In genomic region chr12:120439646-120440247, GRCh38 we compare ENCODE assay signal across 8 cellular contexts. TPM values are rescaled to one million over a fixed set of nuclear protein-coding genes. Genes with fewer than 3 reads are reported as not detected.
DNase-seq lines count a peak whose midpoint lies in the region; ATAC-seq and TF ChIP-seq lines count a peak whose summit lies in the region.

No MANE protein-coding gene starts in this region.

- peaks cover 26% of the 10 kb centered on the region for H3K4me1 Mint-ChIP-seq in activated T-cell treated with anti-CD3 and anti-CD28 coated beads, Interleukin-2, amount 50 U/mL, for 4 hours (ENCODE audit: low read depth)

- DNase-seq in COLO668 (lab: John Stamatoyannopoulos, UW; ENCODE audit: unreplicated experiment): peak; percentile 73
- peak; percentile 36 to 47 for DNase-seq in PC-9
- peak; percentile 68 for DNase-seq in activated T-cell treated with anti-CD3 and anti-CD28 coated beads, Interleukin-2, amount 50 U/mL, for 4 hours
- DNase-seq in fibroblast of gingiva (ENCODE audit: low read depth): peak; percentile 20
- peak; percentile 59 for DNase-seq in neuronal stem cell (ENCODE audit: low spot score)
- DNase-seq in testis: peak; percentile 57

- peak overlapping the region; percentile 81 for H3K4me2 ChIP-seq in PC-9
- H3K4me2 ChIP-seq in neuronal stem cell (ENCODE audit: insufficient read depth, low read length, poor library complexity, severe bottlenecking): no peak overlapping the region

- no peak overlapping the region for H3K27ac ChIP-seq in HUES64 (ENCODE audit: low read depth, low read length)
- H3K27ac ChIP-seq in PC-9: no peak overlapping the region
- H3K27ac ChIP-seq in neuronal stem cell (replicated peaks; ENCODE audit: low read length): no peak overlapping the region
- H3K27ac ChIP-seq in testis: no peak overlapping the region

- TF ChIP-seq CTCF in PC-9 (conservative IDR thresholded peaks at IDR 0.05): peak; percentile 72
- TF ChIP-seq CTCF in testis (IDR thresholded peaks at IDR 0.05): peak in 2 of 3 experiments; percentile 24 to 52

- H4K20me1 ChIP-seq in PC-9 (ENCODE audit: insufficient read depth): peaks cover 7% of the 10 kb centered on the region

- CTCF ChIA-PET in PC-9 (lab: Charles Lee): no interaction called here

- 0 out of 2 replicates have a peak, but pooled peaks cover 4% of the 10 kb centered on the region for H3K4me1 ChIP-seq in HUES64 (ENCODE audit: insufficient read depth, low read length)
- H3K4me1 ChIP-seq in PC-9 (replicated peaks; ENCODE audit: insufficient read depth): peaks cover 15% of the 10 kb centered on the region
- H3K4me1 ChIP-seq in neuronal stem cell (ENCODE audit: control insufficient read depth in 2 of 2, insufficient read depth in 1 of 2, low read depth in 1 of 2, low read length in 2 of 2): peaks cover 6 to 9% of the 10 kb centered on the region in 2 donors
- peaks cover 11% of the 10 kb centered on the region for H3K4me1 ChIP-seq in testis

- H3K9me3 Mint-ChIP-seq in activated T-cell treated with anti-CD3 and anti-CD28 coated beads, Interleukin-2, amount 50 U/mL, for 4 hours: no peaks in the 10 kb centered on the region

- H3K9me2 ChIP-seq in PC-9 (ENCODE audit: insufficient read depth): no peaks in the 10 kb centered on the region

- no peaks in the 10 kb centered on the region for H3K27me3 Mint-ChIP-seq in activated T-cell treated with anti-CD3 and anti-CD28 coated beads, Interleukin-2, amount 50 U/mL, for 4 hours (ENCODE audit: low read depth)

- H3K14ac ChIP-seq in neuronal stem cell (ENCODE audit: low read length): no peak overlapping the region

- H3K36me3 Mint-ChIP-seq in activated T-cell treated with anti-CD3 and anti-CD28 coated beads, Interleukin-2, amount 50 U/mL, for 4 hours (ENCODE audit: insufficient read depth): peaks cover 11% of the 10 kb centered on the region

- H3K4me3 ChIP-seq in HUES64 (ENCODE audit: low read length) (peak overlapping the region; percentile 34; the same call in 1 of the 2 replicates), PC-9 (no peak overlapping the region), neuronal stem cell (ENCODE audit: low read length in 2 of 2) (no peak overlapping the region), testis (no peak overlapping the region)

- H3F3A ChIP-seq in PC-9 (ENCODE audit: insufficient read depth, low read depth): peaks cover 51% of the 10 kb centered on the region; the same call in 1 of the 2 replicates

- no peak overlapping the region for H2BK5ac ChIP-seq in neuronal stem cell (ENCODE audit: low read length)

- POLR2A ChIA-PET in PC-9 (lab: Charles Lee; ENCODE audit: unreplicated experiment): no interaction called here

- H3K23ac ChIP-seq in neuronal stem cell (ENCODE audit: low read depth, low read length, poor library complexity): no peak overlapping the region

- no peak overlapping the region for H2AFZ ChIP-seq in PC-9
- H2AFZ ChIP-seq in neuronal stem cell (ENCODE audit: low read length): no peak overlapping the region

- no peak overlapping the region for H2AK5ac ChIP-seq in neuronal stem cell (ENCODE audit: low read depth, low read length)

- peaks cover 62% of the 10 kb centered on the region for H3K79me2 ChIP-seq in PC-9 (ENCODE audit: low read depth)

- no TSS peak for BruUV-seq in PC-9 (replicated peaks; lab: Mats Ljungman, UMichigan)

- no peak overlapping the region for H4K8ac ChIP-seq in neuronal stem cell (ENCODE audit: low read depth, low read length)

- H3K36me3 ChIP-seq in HUES64 (ENCODE audit: insufficient read depth, low read length) (peaks cover 42% of the 10 kb centered on the region), PC-9 (ENCODE audit: low read depth) (peaks cover 24% of the 10 kb centered on the region), neuronal stem cell (replicated peaks in 1 of 2; ENCODE audit: control insufficient read depth in 2 of 2, insufficient read depth in 2 of 2, low read length in 2 of 2) (peaks cover 13 to 54% of the 10 kb centered on the region in 2 donors), testis (ENCODE audit: low read depth, missing control alignments) (no peaks in the 10 kb centered on the region)

- H3K4me3 Mint-ChIP-seq in activated T-cell treated with anti-CD3 and anti-CD28 coated beads, Interleukin-2, amount 50 U/mL, for 4 hours: peak overlapping the region; percentile 45

- no peaks in the 10 kb centered on the region for H3K9me3 ChIP-seq in HUES64 (ENCODE audit: insufficient read depth, low read depth, low read length)
- H3K9me3 ChIP-seq in PC-9 (ENCODE audit: insufficient read depth, low read depth): no peaks in the 10 kb centered on the region
- H3K9me3 ChIP-seq in neuronal stem cell (replicated peaks in 1 of 2; ENCODE audit: control insufficient read depth in 2 of 2, insufficient read depth in 1 of 2, low read depth in 1 of 2, low read length in 2 of 2): peaks cover 0 to 1% of the 10 kb centered on the region in 2 donors
- H3K9me3 ChIP-seq in testis: no peaks in the 10 kb centered on the region

- no peak overlapping the region for H2BK15ac ChIP-seq in neuronal stem cell (ENCODE audit: low read length)

- peaks cover 9% of the 10 kb centered on the region for H3K79me1 ChIP-seq in neuronal stem cell (ENCODE audit: low read depth, low read length)

- H3K9ac ChIP-seq in HUES64 (ENCODE audit: low read depth, low read length) (no peak overlapping the region), neuronal stem cell (ENCODE audit: low read depth, low read length, poor library complexity) (no peak overlapping the region)

- intact Hi-C loops in PC-9 (cut with micrococcal nuclease; ENCODE audit: unreplicated experiment) (loop anchor here (2.0 to 5.0 kb wide), 2 partner anchors 83 to 143 kb away; partner anchors contain the start of gene POP5), testis (cut with DNase I; ENCODE audit: low total_unique reads) (no loop called here)

- H2BK120ac ChIP-seq in neuronal stem cell (ENCODE audit: low read depth, low read length): no peak overlapping the region

- H4K91ac ChIP-seq in neuronal stem cell (ENCODE audit: low read depth, low read length, poor library complexity): no peak overlapping the region

- H2BK12ac ChIP-seq in neuronal stem cell (ENCODE audit: low read length): no peak overlapping the region

- peak; percentile 45 to 53 for ATAC-seq in activated T-cell treated with anti-CD3 and anti-CD28 coated beads, Interleukin-2, amount 50 U/mL, for 4 hours
- ATAC-seq in HG03095 (IDR thresholded peaks at IDR 0.05; ENCODE audit: unreplicated experiment): no peak

- no peak overlapping the region for H3K4ac ChIP-seq in neuronal stem cell (ENCODE audit: low read length)

- no peak for TF ChIP-seq POLR2A in testis (IDR thresholded peaks at IDR 0.05)

- WGBS in HUES64: 36% methylated on average over 6 of the region's 6 CpGs
- WGBS in neuronal stem cell (ENCODE audit: extremely low coverage in 2 of 2, insufficient read length in 2 of 2, insufficient replicate concordance in 1 of 2), 2 donors: no CpG with 5 or more reads among the region's 6 CpGs
- WGBS in testis, 2 donors: 17 to 32% methylated on average over 6 of the region's 6 CpGs

- H3K27me3 ChIP-seq in HUES64 (ENCODE audit: insufficient read depth, low read length) (no peaks in the 10 kb centered on the region), PC-9 (ENCODE audit: insufficient read depth, low read depth) (no peaks in the 10 kb centered on the region), neuronal stem cell (ENCODE audit: control insufficient read depth in 3 of 3, insufficient read depth in 3 of 3, low read depth in 1 of 3, low read length in 3 of 3) (no peaks in the 10 kb centered on the region), testis (no peaks in the 10 kb centered on the region)

- no peak overlapping the region for H3K18ac ChIP-seq in neuronal stem cell (ENCODE audit: low read length)

RNA-seq across cellular contexts. Expression of gene COX6A1, which starts 1.8 kb away (rescaled TPM):
- polyA plus RNA-seq in HUES64 (2013, experiment 1 of 2): 574 TPM
- polyA plus RNA-seq in HUES64 (2013, experiment 2 of 2): 581 TPM
- total RNA-seq in PC-9 (2021) (433 and 556 TPM in 2 replicates), testis (100 to 1,000 TPM; 549 to 563 TPM)
- 100 to 1,000 TPM; 495 to 510 (median 508) TPM for total RNA-seq in activated T-cell treated with anti-CD3 and anti-CD28 coated beads, Interleukin-2, amount 50 U/mL, for 4 hours
- polyA plus RNA-seq in neuronal stem cell (2013, experiment 1 of 2): 664 TPM
- 679 TPM for polyA plus RNA-seq in neuronal stem cell (2013, experiment 2 of 2)
- 485 TPM for polyA plus RNA-seq in testis (ENCODE audit: insufficient read depth, low read depth, low replicate concordance)

RNA-seq across cellular contexts. Expression of gene TRIAP1, which starts 6.4 kb away (rescaled TPM):
- 70.9 TPM for polyA plus RNA-seq in HUES64 (2013, experiment 1 of 2)
- 64.8 TPM for polyA plus RNA-seq in HUES64 (2013, experiment 2 of 2)
- total RNA-seq in PC-9 (2021): 23.5 and 27.5 TPM in 2 replicates
- 10 to 100 TPM; 60.7 to 68.9 (median 66.4) TPM for total RNA-seq in activated T-cell treated with anti-CD3 and anti-CD28 coated beads, Interleukin-2, amount 50 U/mL, for 4 hours
- 54.2 TPM for polyA plus RNA-seq in neuronal stem cell (2013, experiment 1 of 2)
- polyA plus RNA-seq in neuronal stem cell (2013, experiment 2 of 2): 55.2 TPM
- 10 to 100 TPM; 13.9 to 15.7 TPM for total RNA-seq in testis
- 20.0 TPM for polyA plus RNA-seq in testis (ENCODE audit: insufficient read depth, low read depth, low replicate concordance)

RNA-seq across cellular contexts. Expression of gene GATC, which starts 6.5 kb away (rescaled TPM):
- polyA plus RNA-seq in HUES64 (2013, experiment 1 of 2): 12.6 TPM
- 14.1 TPM for polyA plus RNA-seq in HUES64 (2013, experiment 2 of 2)
- total RNA-seq in PC-9 (2021) (24.3 and 40.2 TPM in 2 replicates), testis (10 to 100 TPM; 17.5 to 20.9 TPM)
- 10 to 100 TPM; 47.6 to 58.0 (median 55.1) TPM for total RNA-seq in activated T-cell treated with anti-CD3 and anti-CD28 coated beads, Interleukin-2, amount 50 U/mL, for 4 hours
- 27.6 TPM for polyA plus RNA-seq in neuronal stem cell (2013, experiment 1 of 2)
- polyA plus RNA-seq in neuronal stem cell (2013, experiment 2 of 2): 28.7 TPM
- 10.8 TPM for polyA plus RNA-seq in testis (ENCODE audit: insufficient read depth, low read depth, low replicate concordance)

RNA-seq across cellular contexts. Expression of gene SRSF9, which starts 29.8 kb away (rescaled TPM):
- 210 TPM for polyA plus RNA-seq in HUES64 (2013, experiment 1 of 2)
- 209 TPM for polyA plus RNA-seq in HUES64 (2013, experiment 2 of 2)
- total RNA-seq in PC-9 (2021): 231 and 253 TPM in 2 replicates
- 100 to 1,000 TPM; 259 to 288 (median 272) TPM for total RNA-seq in activated T-cell treated with anti-CD3 and anti-CD28 coated beads, Interleukin-2, amount 50 U/mL, for 4 hours
- polyA plus RNA-seq in neuronal stem cell (2013, experiment 1 of 2): 234 TPM
- 239 TPM for polyA plus RNA-seq in neuronal stem cell (2013, experiment 2 of 2)
- total RNA-seq in testis: 100 to 1,000 TPM; 199 to 238 TPM
- 202 TPM for polyA plus RNA-seq in testis (ENCODE audit: insufficient read depth, low read depth, low replicate concordance)

RNA-seq across cellular contexts. Expression of gene DYNLL1, which starts 56.2 kb away (rescaled TPM):
- 526 TPM for polyA plus RNA-seq in HUES64 (2013, experiment 1 of 2)
- 516 TPM for polyA plus RNA-seq in HUES64 (2013, experiment 2 of 2)
- total RNA-seq in PC-9 (2021) (251 and 340 TPM in 2 replicates), testis (100 to 1,000 TPM; 404 to 461 TPM)
- total RNA-seq in activated T-cell treated with anti-CD3 and anti-CD28 coated beads, Interleukin-2, amount 50 U/mL, for 4 hours: 100 to 1,000 TPM; 243 to 252 (median 248) TPM
- 268 TPM for polyA plus RNA-seq in neuronal stem cell (2013, experiment 1 of 2)
- 269 TPM for polyA plus RNA-seq in neuronal stem cell (2013, experiment 2 of 2)
- polyA plus RNA-seq in testis (ENCODE audit: insufficient read depth, low read depth, low replicate concordance): 725 TPM

Comparison
In these comparisons a context has a peak if more than half of its experiments do, and no peak if none do; other contexts are left out.
1. DNase-seq: peak in every context shown above with its lines; median percentile 73 in COLO668; 68 in activated T-cell treated with anti-CD3 and anti-CD28 coated beads, Interleukin-2, amount 50 U/mL, for 4 hours; 59 in neuronal stem cell; 57 in testis; 42 in PC-9; 20 in fibroblast of gingiva.